ENCODE assay signal across 11 cellular contexts in genomic region chr12:52198454-52199215, GRCh38. TPM values are rescaled to one million over a fixed set of nuclear protein-coding genes. Genes with fewer than 3 reads are reported as not detected.
DNase-seq lines count a peak whose midpoint lies in the region; ATAC-seq, FAIRE-seq and TF ChIP-seq lines count a peak whose summit lies in the region.
"Had no signal": no experiment of that assay in that cellular context is flagged by ENCODE, and none has a peak within 500 bp of the region (broad histone marks: within the 10 kb centered on the region; RNA-seq: fewer than 3 reads in every experiment).

No MANE protein-coding gene starts in this region.

- FAIRE-seq in pancreas (lab: Jason Lieb, UNC) = no peak

- WGBS in pancreas, 2 donors = 81 to 84% methylated on average over 5 of the region's 5 CpGs

- DNase-seq in NCI-H748 (lab: John Stamatoyannopoulos, UW; ENCODE audit: unreplicated experiment) (peak; percentile 87), epithelial cell of prostate (ENCODE audit: low read depth, low spot score) (no peak), pancreas (peak in 2 of 6 donors; percentile 21 to 44), GM10248 (ENCODE audit: extremely low spot score) (no peak)
- DNase-seq in activated naive CD4-positive, alpha-beta T cell treated with anti-CD3 and anti-CD28 coated beads, Interleukin-2, amount 50 U/mL, for 72 hours (ENCODE audit: low spot score in 2 of 2) = no peak
- DNase-seq: activated T-cell treated with anti-CD3 and anti-CD28 coated beads, Interleukin-2, amount 50 U/mL, for 24 hours; brain microvascular endothelial cell; CD8-positive, alpha-beta T cell had no signal

- H3K4me1 ChIP-seq in HEK293 (ENCODE audit: control insufficient read depth, insufficient read depth, low read length) (peaks cover 7% of the 10 kb centered on the region; the same call in 1 of the 2 replicates), pancreas (peaks cover 17 to 25% (median 18%) of the 10 kb centered on the region in 3 donors)

- ATAC-seq in pancreas (peak in 1 of 4 donors; percentile 4), GM21423 (IDR thresholded peaks at IDR 0.05; ENCODE audit: unreplicated experiment) (no peak), GM21447 (IDR thresholded peaks at IDR 0.05; ENCODE audit: unreplicated experiment) (no peak)
- ATAC-seq in activated naive CD4-positive, alpha-beta T cell treated with anti-CD3 and anti-CD28 coated beads, Interleukin-2, amount 50 U/mL, for 72 hours = no peak
- ATAC-seq: CD8-positive, alpha-beta T cell had no signal

- H3K27me3 ChIP-seq in pancreas = no peaks in the 10 kb centered on the region
- H3K27me3 ChIP-seq: brain microvascular endothelial cell had no signal

- H3K9me3 Mint-ChIP-seq in activated naive CD4-positive, alpha-beta T cell treated with anti-CD3 and anti-CD28 coated beads, Interleukin-2, amount 50 U/mL, for 72 hours = no peaks in the 10 kb centered on the region
- H3K9me3 Mint-ChIP-seq: activated T-cell treated with anti-CD3 and anti-CD28 coated beads, Interleukin-2, amount 50 U/mL, for 24 hours; CD8-positive, alpha-beta T cell had no signal

- intact Hi-C loops in pancreas (cut with DNase I) = no loop called here

- POLR2A ChIA-PET in HEK293 (lab: Yijun Ruan, JAX) = interaction anchor here (0.8 kb wide), 1 partner anchor 17 kb away, joined by 3 read pairs; no protein-coding TSS in a partner anchor
- POLR2A ChIA-PET in GM10248 (lab: Yijun Ruan, JAX) = no interaction called here

- no peaks in the 10 kb centered on the region for H3K9me3 ChIP-seq in HEK293 (ENCODE audit: control insufficient read depth, insufficient read depth, low read depth, low read length)
- no peaks in the 10 kb centered on the region for H3K9me3 ChIP-seq in pancreas

- H3K4me3 ChIP-seq in HEK293 (ENCODE audit: low read depth, low read length) (no peak overlapping the region), pancreas (no peak overlapping the region)

- H3K27ac Mint-ChIP-seq in activated naive CD4-positive, alpha-beta T cell treated with anti-CD3 and anti-CD28 coated beads, Interleukin-2, amount 50 U/mL, for 72 hours = no peak overlapping the region
- H3K27ac Mint-ChIP-seq: activated T-cell treated with anti-CD3 and anti-CD28 coated beads, Interleukin-2, amount 50 U/mL, for 24 hours; CD8-positive, alpha-beta T cell had no signal

- H3K36me3 Mint-ChIP-seq in activated naive CD4-positive, alpha-beta T cell treated with anti-CD3 and anti-CD28 coated beads, Interleukin-2, amount 50 U/mL, for 72 hours = no peaks in the 10 kb centered on the region
- H3K36me3 Mint-ChIP-seq: CD8-positive, alpha-beta T cell had no signal

- H3K27ac ChIP-seq in HEK293 (ENCODE audit: extremely low read depth, low read depth, low read length) (no peak overlapping the region), epithelial cell of prostate (peak overlapping the region; percentile 83), pancreas (peak overlapping the region; percentile 38 to 77 (median 60))
- H3K27ac ChIP-seq: brain microvascular endothelial cell had no signal

- TF ChIP-seq CTCF in HEK293 (tag by site-specific recombination; IDR thresholded peaks at IDR 0.05) = no peak
- no peak for TF ChIP-seq CTCF in pancreas (IDR thresholded peaks at IDR 0.05)
- no peak for TF ChIP-seq CTCF in GM10248 (IDR thresholded peaks at IDR 0.05; ENCODE audit: control extremely low read depth, extremely low read depth, low read depth, missing control alignments)

- CTCF ChIA-PET in HEK293 (lab: Yijun Ruan, JAX) (no interaction called here), GM10248 (lab: Yijun Ruan, JAX) (interaction anchor here (1.5 kb wide), 2 partner anchors 15 to 80 kb away, joined by 3 to 5 read pairs; no protein-coding TSS in a partner anchor)

- no peaks in the 10 kb centered on the region for H3K36me3 ChIP-seq in HEK293 (ENCODE audit: control insufficient read depth in 2 of 2, insufficient read depth in 1 of 2, low read length in 2 of 2)
- H3K36me3 ChIP-seq in pancreas = no peaks in the 10 kb centered on the region
- H3K36me3 ChIP-seq: brain microvascular endothelial cell had no signal

TF ChIP-seq in HEK293, 187 proteins besides CTCF, POLR2A, EP300 and RAD21:
- TF ChIP-seq ZIC2 (tag by site-specific recombination; IDR thresholded peaks at IDR 0.05) (peak; percentile 41; the same call in 1 of the 2 replicates), PRDM6 (tag by site-specific recombination; IDR thresholded peaks at IDR 0.05) (no peak)
TF ChIP-seq in HEK293: peak in this region for 1.

RNA-seq across cellular contexts. Expression of gene KRT80, which starts 6.8 kb away (rescaled TPM):
- total RNA-seq in pancreas = 10 to 100 TPM in 3 of 6 donors, 1 to 10 TPM in 3; 4.8 to 18.3 (median 9.0) TPM
- 1 to 10 TPM; 8.1 to 9.1 TPM for polyA plus RNA-seq in pancreas
- not detected for total RNA-seq in activated naive CD4-positive, alpha-beta T cell treated with anti-CD3 and anti-CD28 coated beads, Interleukin-2, amount 50 U/mL, for 72 hours
- total RNA-seq: CD8-positive, alpha-beta T cell had no signal

RNA-seq across cellular contexts. Expression of gene KRT7, which starts 34.4 kb away (rescaled TPM):
- total RNA-seq in pancreas = 100 to 1,000 TPM in 3 of 6 donors, 10 to 100 TPM in 3; 57.5 to 336 (median 90.6) TPM
- 100 to 1,000 TPM; 111 to 238 TPM for polyA plus RNA-seq in pancreas
- total RNA-seq in activated naive CD4-positive, alpha-beta T cell treated with anti-CD3 and anti-CD28 coated beads, Interleukin-2, amount 50 U/mL, for 72 hours = 1 to 10 TPM in 1 of 2 donors, under 1 TPM in 1; 0.36 to 8.0 TPM
- total RNA-seq: CD8-positive, alpha-beta T cell had no signal

Comparison
In these comparisons a context has a peak if more than half of its experiments do, and no peak if none do; other contexts are left out.
1. RNA of gene KRT80, which starts 6.8 kb away (total RNA-seq): 4.8 to 18.3 TPM in pancreas; not detected in activated naive CD4-positive, alpha-beta T cell treated with anti-CD3 and anti-CD28 coated beads, Interleukin-2, amount 50 U/mL, for 72 hours; every median in the first group is over 4 times any median in the second.
2. RNA of gene KRT7, which starts 34.4 kb away (total RNA-seq): 57.5 to 336 TPM in pancreas; 0.36 to 8.0 TPM in activated naive CD4-positive, alpha-beta T cell treated with anti-CD3 and anti-CD28 coated beads, Interleukin-2, amount 50 U/mL, for 72 hours; every median in the first group is over 4 times any median in the second.